ENCODE assay signal across 15 cellular contexts in genomic region chr2:172230783-172231446, GRCh38.
DNase-seq lines count a peak whose midpoint lies in the region; ATAC-seq, FAIRE-seq and TF ChIP-seq lines count a peak whose summit lies in the region.
"Had no signal": no experiment of that assay in that cellular context is flagged by ENCODE, and none has a peak within 500 bp of the region (broad histone marks: within the 10 kb centered on the region; RNA-seq: fewer than 3 reads in every experiment).

No MANE protein-coding gene starts in this region.

- H3K23ac ChIP-seq in H9 (ENCODE audit: insufficient read length, low read depth, low read length), result no peak overlapping the region

- no peak overlapping the region for H2AK5ac ChIP-seq in H9 (ENCODE audit: insufficient read length, low read length)

- H3K9me3 ChIP-seq in H9 (ENCODE audit: control insufficient read depth, low read depth, low read length) (no peaks in the 10 kb centered on the region), T-helper 17 cell (ENCODE audit: control insufficient read depth, low read length, poor library complexity, severe bottlenecking) (no peaks in the 10 kb centered on the region), esophagus squamous epithelium (no peaks in the 10 kb centered on the region), prostate gland (no peaks in the 10 kb centered on the region)
- H3K9me3 ChIP-seq: BE2C had no signal

- H3K4me3 Mint-ChIP-seq in H9 (no peak overlapping the region), T-helper 17 cell (no peak overlapping the region)

- H3K27me3 Mint-ChIP-seq in H9 (ENCODE audit: low read depth) (peaks cover 46% of the 10 kb centered on the region), T-helper 17 cell (peaks cover 15% of the 10 kb centered on the region)

- peaks cover 11% of the 10 kb centered on the region for H3K23me2 ChIP-seq in H9 (ENCODE audit: insufficient read length, low read depth, low read length, poor library complexity, severe bottlenecking)

- ATAC-seq in T-helper 17 cell (no peak), HG03175 (IDR thresholded peaks at IDR 0.05; ENCODE audit: unreplicated experiment) (no peak), HG03108 (IDR thresholded peaks at IDR 0.05; ENCODE audit: unreplicated experiment) (no peak)

- H2BK120ac ChIP-seq in H9 (ENCODE audit: low read depth, low read length, poor library complexity, severe bottlenecking), result no peak overlapping the region

- H4K5ac ChIP-seq in H9 (ENCODE audit: insufficient read length, low read depth, low read length), result no peak overlapping the region

- peaks cover under 1% of the 10 kb centered on the region; the same call in 1 of the 2 replicates for H3K27me3 ChIP-seq in H9 (ENCODE audit: insufficient read depth, low read length)
- peaks cover 0 to 34% (median 0%) of the 10 kb centered on the region in 4 donors for H3K27me3 ChIP-seq in esophagus squamous epithelium
- H3K27me3 ChIP-seq in prostate gland (replicated peaks; ENCODE audit: insufficient read depth), result no peaks in the 10 kb centered on the region

- H2AFZ ChIP-seq in H9 (ENCODE audit: low read length), result no peak overlapping the region

- no peak overlapping the region for H3K56ac ChIP-seq in H9 (ENCODE audit: insufficient read length, low read depth, low read length)

- H3K27ac Mint-ChIP-seq in H9 (no peak overlapping the region; a peak in 2 of 7 replicates), T-helper 17 cell (peak overlapping the region; percentile 19)

- no peaks in the 10 kb centered on the region; a peak in 1 of 7 replicates for H3K36me3 Mint-ChIP-seq in H9 (ENCODE audit: insufficient read depth in 1 of 3, low read depth in 3 of 3)
- peaks cover 6% of the 10 kb centered on the region for H3K36me3 Mint-ChIP-seq in T-helper 17 cell (ENCODE audit: low read depth)

- H2BK5ac ChIP-seq in H9 (ENCODE audit: insufficient read length, low read length), result no peak overlapping the region

- no peak overlapping the region for H3K14ac ChIP-seq in H9 (ENCODE audit: insufficient read depth, low read length)

- H3K4me2 ChIP-seq in H9 (ENCODE audit: insufficient read depth, insufficient read length, low read length), result no peak overlapping the region

- TF ChIP-seq CTCF in H9 (conservative IDR thresholded peaks at IDR 0.05) (no peak), esophagus squamous epithelium (IDR thresholded peaks at IDR 0.05) (no peak), prostate gland (IDR thresholded peaks at IDR 0.05) (no peak)

- no peak overlapping the region for H3K4ac ChIP-seq in H9 (ENCODE audit: low read depth, low read length)

- H3K9ac ChIP-seq in H9 (ENCODE audit: extremely low read depth, insufficient read length, low read length), result no peak overlapping the region

- no peaks in the 10 kb centered on the region for H3K79me1 ChIP-seq in H9 (ENCODE audit: insufficient read depth, low read depth, low read length, poor library complexity, severe bottlenecking)

- H3K4me1 Mint-ChIP-seq in H9, result peaks cover 42 to 47% of the 10 kb centered on the region in 2 experiments
- H3K4me1 Mint-ChIP-seq in T-helper 17 cell, result peaks cover 49% of the 10 kb centered on the region

- H3K27ac ChIP-seq in H9 (ENCODE audit: insufficient read length, low read depth, low read length), result no peak overlapping the region
- peak overlapping the region; percentile 71 to 92 (median 88) for H3K27ac ChIP-seq in esophagus squamous epithelium
- peak overlapping the region; percentile 46 to 53 for H3K27ac ChIP-seq in prostate gland

- DNase-seq in H9, result peak; percentile 29
- no peak for DNase-seq in T-helper 17 cell
- DNase-seq in esophagus squamous epithelium (lab: John Stamatoyannopoulos, UW), result no peak
- peak; percentile 64 for DNase-seq in prostate gland (ENCODE audit: low spot score)
- DNase-seq in frontal cortex (ENCODE audit: low spot score in 2 of 2), result no peak
- no peak for DNase-seq in CD1c-positive myeloid dendritic cell (ENCODE audit: extremely low spot score)
- DNase-seq: activated CD4-positive, CD25-positive, alpha-beta regulatory T cell; activated naive CD4-positive, alpha-beta T cell treated with anti-CD3 and anti-CD28 coated beads, Interleukin-2, amount 50 U/mL, for 16 hours; BE2C; DMS79 treated with DMSO at 0.1 percent for 48 hours; stimulated activated CD8-positive, alpha-beta memory T cell treated with anti-CD3 and anti-CD28 coated beads, Interleukin-4, amount 100 ng/mL, for 48 hours had no signal

- no peaks in the 10 kb centered on the region for H3K79me2 ChIP-seq in H9 (ENCODE audit: insufficient read depth, low read length)

- no peak overlapping the region for H3K18ac ChIP-seq in H9 (ENCODE audit: insufficient read length, low read depth, low read length)

- no peak overlapping the region for H2BK20ac ChIP-seq in H9 (ENCODE audit: low read depth, low read length, poor library complexity, severe bottlenecking)

- TF ChIP-seq POLR2A in esophagus squamous epithelium (IDR thresholded peaks at IDR 0.05) (peak in 1 of 4 donors; percentile 13), prostate gland (IDR thresholded peaks at IDR 0.05) (no peak)

- H3T11ph ChIP-seq in H9 (ENCODE audit: low read length), result no peak overlapping the region

- H3K4me3 ChIP-seq in esophagus squamous epithelium, result no peak overlapping the region
- H3K4me3 ChIP-seq in prostate gland, result no peak overlapping the region

- no peak overlapping the region for H4K91ac ChIP-seq in H9 (ENCODE audit: insufficient read length, low read depth, low read length)

- H3K4me1 ChIP-seq in H9 (ENCODE audit: insufficient read depth, low read length) (peaks cover under 1% of the 10 kb centered on the region; the same call in 1 of the 2 replicates), esophagus squamous epithelium (peaks cover 38 to 90% (median 43%) of the 10 kb centered on the region in 3 donors), prostate gland (replicated peaks) (peaks cover 6% of the 10 kb centered on the region)
- H3K4me1 ChIP-seq: BE2C had no signal

- intact Hi-C loops in esophagus squamous epithelium (cut with DNase I), result no loop called here
- intact Hi-C loops in prostate gland (cut with DNase I), result no loop called here

- H4K8ac ChIP-seq in H9 (replicated peaks; ENCODE audit: insufficient read length, low read depth, low read length), result no peak overlapping the region

- no peak for FAIRE-seq in frontal cortex (lab: Jason Lieb, UNC)
- FAIRE-seq: colon, GM12892 had no signal

- no peaks in the 10 kb centered on the region for H3K9me3 Mint-ChIP-seq in H9

- H4K20me1 ChIP-seq in H9 (ENCODE audit: control insufficient read depth, insufficient read depth, insufficient read length), result no peaks in the 10 kb centered on the region

- H3K36me3 ChIP-seq in esophagus squamous epithelium (no peaks in the 10 kb centered on the region), prostate gland (no peaks in the 10 kb centered on the region)
- H3K36me3 ChIP-seq: BE2C had no signal

- no peak overlapping the region for H2BK12ac ChIP-seq in H9 (ENCODE audit: insufficient read length, low read depth, low read length)

- WGBS in H9 (ENCODE audit: extremely low coverage, insufficient read length, low lambda C conversion rate), result no CpG with 5 or more reads among the region's 11 CpGs
- 48 to 51% methylated on average over 9 to 11 of the region's 11 CpGs for WGBS in esophagus squamous epithelium, 2 donors
- WGBS in prostate gland, result 43% methylated on average over 11 of the region's 11 CpGs

- H2BK15ac ChIP-seq in H9 (ENCODE audit: low read depth, low read length), result no peak overlapping the region

Comparison
In these comparisons a context has a peak if more than half of its experiments do, and no peak if none do; other contexts are left out.
1. DNase-seq: peak in H9 (single experiment) and prostate gland (single experiment); none in T-helper 17 cell (0 of 3), esophagus squamous epithelium (single experiment), frontal cortex (0 of 2) and CD1c-positive myeloid dendritic cell (single experiment).